ENCODE assay signal across 8 cellular contexts in genomic region chr20:50460608-50461268, GRCh38. TPM values are rescaled to one million over a fixed set of nuclear protein-coding genes. Genes with fewer than 3 reads are reported as not detected.
DNase-seq lines count a peak whose midpoint lies in the region; ATAC-seq and TF ChIP-seq lines count a peak whose summit lies in the region.

No MANE protein-coding gene starts in this region.

- TF ChIP-seq CTCF in coronary artery (IDR thresholded peaks at IDR 0.05) = peak; percentile 84
- TF ChIP-seq CTCF in lower lobe of right lung (IDR thresholded peaks at IDR 0.05) = peak; percentile 93

- peak; percentile 55 for ATAC-seq in HG02588 (IDR thresholded peaks at IDR 0.05; ENCODE audit: unreplicated experiment)
- ATAC-seq in lower lobe of right lung = peak; percentile 92 to 96
- no peak for ATAC-seq in HG03521 (IDR thresholded peaks at IDR 0.05; ENCODE audit: unreplicated experiment)

- H3K27ac ChIP-seq in coronary artery (peak overlapping the region; percentile 48 to 76), lower lobe of right lung (peak overlapping the region; percentile 56)

- H3K4me1 ChIP-seq in lower lobe of right lung = peaks cover 35% of the 10 kb centered on the region

- H3K4me3 ChIP-seq in coronary artery (peak overlapping the region; percentile 1), lower lobe of right lung (no peak overlapping the region)

- no peaks in the 10 kb centered on the region for H3K36me3 ChIP-seq in lower lobe of right lung

- intact Hi-C loops in lower lobe of right lung (cut with DNase I) = loop anchor here (5.0 kb wide), 1 partner anchor 273 kb away; no protein-coding TSS in a partner anchor

- no peaks in the 10 kb centered on the region for H3K9me3 ChIP-seq in lower lobe of right lung

- H3K27me3 ChIP-seq in lower lobe of right lung (ENCODE audit: low read depth) = no peaks in the 10 kb centered on the region

- DNase-seq in D341Med (ENCODE audit: low spot score) (peak; percentile 89), NCI-H345 treated with DMSO at 0.1 percent for 48 hours (lab: John Stamatoyannopoulos, UW; ENCODE audit: unreplicated experiment) (peak; percentile 46), coronary artery (ENCODE audit: low spot score) (peak; percentile 95), lower lobe of right lung (peak; percentile 93)
- peak; percentile 89 for DNase-seq in activated CD4-positive, alpha-beta T cell treated with anti-CD3 and anti-CD28 coated beads for 48 hours
- DNase-seq in stimulated activated CD4-positive, alpha-beta T cell treated with anti-CD3 and anti-CD28 coated beads, TNF-alpha, amount 100 ng/mL, for 4 hours (ENCODE audit: low read depth in 3 of 3) = peak; percentile 66 to 70 (median 68)

RNA-seq across cellular contexts. Expression of gene PTPN1, which starts 49.4 kb away (rescaled TPM):
- 78.2 TPM for total RNA-seq in lower lobe of right lung
